ENCODE assay signal across 32 cellular contexts in genomic region chr3:167780214-167780613, GRCh38.
"Had no signal": no experiment of that assay in that cellular context is flagged by ENCODE, and none has a peak within 500 bp of the region (broad histone marks: within the 10 kb centered on the region; RNA-seq: fewer than 3 reads in every experiment).

No MANE protein-coding gene starts in this region.

- H3K36me3 ChIP-seq: ascending aorta, breast epithelium, cardiac muscle cell, colonic mucosa, esophagus squamous epithelium, gastrocnemius medialis, heart left ventricle, WERI-Rb-1 had no signal

- H3K9me3 ChIP-seq: ascending aorta, colonic mucosa, gastrocnemius medialis had no signal

- H3K4me3 Mint-ChIP-seq: activated B cell treated with CpG ODN at 0.5 μM for 24 hours; activated CD8-positive, alpha-beta T cell treated with anti-CD3 and anti-CD28 coated beads for 36 hours; activated naive CD4-positive, alpha-beta T cell treated with anti-CD3 and anti-CD28 coated beads, Interleukin-2, amount 10 ng/mL, durations not matched to agents 7 days and 5 days; activated naive CD8-positive, alpha-beta T cell treated with anti-CD3 and anti-CD28 coated beads, Interleukin-2, amount 10 ng/mL, durations not matched to agents 7 days and 5 days; brain; T-helper 17 cell; T-helper 2 cell treated with Interferon-gamma antibody and Interleukin-4, amounts not matched to agents 5 μg/mL and 100 μg/mL, for 36 hours had no signal

- H3K27ac Mint-ChIP-seq: activated B cell treated with CpG ODN at 0.5 μM for 24 hours; activated CD8-positive, alpha-beta T cell treated with anti-CD3 and anti-CD28 coated beads for 36 hours; activated naive CD4-positive, alpha-beta T cell treated with anti-CD3 and anti-CD28 coated beads, Interleukin-2, amount 10 ng/mL, durations not matched to agents 7 days and 5 days; activated naive CD4-positive, alpha-beta T cell treated with anti-CD3 and anti-CD28 coated beads, Interleukin-2, amount 50 U/mL, for 72 hours; activated naive CD8-positive, alpha-beta T cell treated with anti-CD3 and anti-CD28 coated beads, Interleukin-2, amount 10 ng/mL, durations not matched to agents 7 days and 5 days; brain; T-helper 17 cell; T-helper 2 cell treated with Interferon-gamma antibody and Interleukin-4, amounts not matched to agents 5 μg/mL and 100 μg/mL, for 36 hours had no signal

- ATAC-seq: activated CD4-positive, CD25-positive, alpha-beta regulatory T cell treated with anti-CD3 and anti-CD28 coated beads, Interleukin-2, amount 50 U/mL, for 24 hours; activated CD8-positive, alpha-beta T cell treated with anti-CD3 and anti-CD28 coated beads for 36 hours; activated naive CD4-positive, alpha-beta T cell treated with anti-CD3 and anti-CD28 coated beads, Interleukin-2, amount 50 U/mL, for 72 hours; gastrocnemius medialis; heart left ventricle; T-helper 17 cell had no signal

- H3K27ac ChIP-seq: ascending aorta, breast epithelium, cardiac muscle cell, colonic mucosa, epithelial cell of prostate, esophagus squamous epithelium, gastrocnemius medialis, heart left ventricle, WERI-Rb-1 had no signal

- H3K27me3 Mint-ChIP-seq: activated B cell treated with CpG ODN at 0.5 μM for 24 hours; activated CD8-positive, alpha-beta T cell treated with anti-CD3 and anti-CD28 coated beads for 36 hours; activated naive CD4-positive, alpha-beta T cell treated with anti-CD3 and anti-CD28 coated beads, Interleukin-2, amount 10 ng/mL, durations not matched to agents 7 days and 5 days; activated naive CD8-positive, alpha-beta T cell treated with anti-CD3 and anti-CD28 coated beads, Interleukin-2, amount 10 ng/mL, durations not matched to agents 7 days and 5 days; T-helper 17 cell had no signal

- DNase-seq: activated B cell treated with CpG ODN at 0.5 μM for 24 hours; activated CD4-positive, alpha-beta T cell treated with anti-CD3 and anti-CD28 coated beads for 48 hours; activated CD4-positive, alpha-beta T cell treated with anti-CD3 and anti-CD28 coated beads, Interleukin-2, amount 50 U/mL, for 1 hour; activated CD4-positive, alpha-beta T cell treated with anti-CD3 and anti-CD28 coated beads, Interleukin-2, amount 50 U/mL, for 48 hours; activated CD8-positive, alpha-beta memory T cell treated with anti-CD3 and anti-CD28 coated beads for 24 hours; activated CD8-positive, alpha-beta T cell treated with anti-CD3 and anti-CD28 coated beads for 36 hours; activated gamma-delta T cell; activated naive CD4-positive, alpha-beta T cell; activated naive CD4-positive, alpha-beta T cell treated with anti-CD3 and anti-CD28 coated beads, Interleukin-2, amount 10 ng/mL, durations not matched to agents 7 days and 5 days; activated naive CD8-positive, alpha-beta T cell treated with anti-CD3 and anti-CD28 coated beads, Interleukin-2, amount 10 ng/mL, durations not matched to agents 7 days and 5 days; activated T-cell treated with anti-CD3 and anti-CD28 coated beads, Interleukin-2, amount 50 U/mL, for 48 hours; central memory CD4-positive, alpha-beta T cell; cerebellar nuclear complex; colonic mucosa; effector CD8-positive, alpha-beta T cell; esophagus squamous epithelium; foreskin fibroblast; gastrocnemius medialis; glutamatergic neuron; heart left ventricle; T-helper 1 cell; T-helper 17 cell; T1000; WERI-Rb-1 had no signal

- H3K36me3 Mint-ChIP-seq: activated naive CD4-positive, alpha-beta T cell treated with anti-CD3 and anti-CD28 coated beads, Interleukin-2, amount 10 ng/mL, durations not matched to agents 7 days and 5 days; activated naive CD8-positive, alpha-beta T cell treated with anti-CD3 and anti-CD28 coated beads, Interleukin-2, amount 10 ng/mL, durations not matched to agents 7 days and 5 days; brain had no signal

- H3K4me3 ChIP-seq: ascending aorta, breast epithelium, cardiac muscle cell, colonic mucosa, esophagus squamous epithelium, gastrocnemius medialis, heart left ventricle had no signal

- H3K9me3 Mint-ChIP-seq: activated naive CD4-positive, alpha-beta T cell treated with anti-CD3 and anti-CD28 coated beads, Interleukin-2, amount 10 ng/mL, durations not matched to agents 7 days and 5 days; activated naive CD8-positive, alpha-beta T cell treated with anti-CD3 and anti-CD28 coated beads, Interleukin-2, amount 10 ng/mL, durations not matched to agents 7 days and 5 days; T-helper 2 cell treated with Interferon-gamma antibody and Interleukin-4, amounts not matched to agents 5 μg/mL and 100 μg/mL, for 36 hours had no signal

- H3K4me1 ChIP-seq: breast epithelium, colonic mucosa, gastrocnemius medialis had no signal

- H3K4me1 Mint-ChIP-seq: activated naive CD4-positive, alpha-beta T cell treated with anti-CD3 and anti-CD28 coated beads, Interleukin-2, amount 10 ng/mL, durations not matched to agents 7 days and 5 days; activated naive CD8-positive, alpha-beta T cell treated with anti-CD3 and anti-CD28 coated beads, Interleukin-2, amount 10 ng/mL, durations not matched to agents 7 days and 5 days; T-helper 17 cell had no signal

- H3K27me3 ChIP-seq: ascending aorta, breast epithelium, cardiac muscle cell, colonic mucosa, esophagus squamous epithelium, gastrocnemius medialis, heart left ventricle had no signal
